In genomic region chr7:77393261-77393660, GRCh38 we compare ENCODE assay signal across 8 cellular contexts. TPM values are rescaled to one million over a fixed set of nuclear protein-coding genes. Genes with fewer than 3 reads are reported as not detected.
DNase-seq lines count a peak whose midpoint lies in the region; ATAC-seq and TF ChIP-seq lines count a peak whose summit lies in the region.

No MANE protein-coding gene starts in this region.

- H3K4me3 Mint-ChIP-seq in memory B cell: peak overlapping the region; percentile 12

- H3K27me3 ChIP-seq in Panc1 (ENCODE audit: control insufficient read depth, insufficient read depth, low read length) (0 out of 2 replicates have a peak, but pooled peaks cover 3% of the 10 kb centered on the region), colonic mucosa (no peaks in the 10 kb centered on the region)

- TF ChIP-seq CTCF in Panc1 (IDR thresholded peaks at IDR 0.05) (no peak), colonic mucosa (IDR thresholded peaks at IDR 0.05) (no peak)

- H3K27ac ChIP-seq in Panc1 (ENCODE audit: low read length) (no peak overlapping the region), caudate nucleus (ENCODE audit: low read depth, low read length) (no peak overlapping the region), colonic mucosa (no peak overlapping the region)

- DNase-seq in Panc1 (ENCODE audit: low read depth, low spot score) (peak; percentile 36), memory B cell (ENCODE audit: low spot score in 2 of 2) (no peak), SK-N-DZ (ENCODE audit: low spot score) (no peak), caudate nucleus (lab: John Stamatoyannopoulos, UW) (no peak), colonic mucosa (no peak), NCI-H1417 (lab: John Stamatoyannopoulos, UW) (no peak)

- H3K9ac ChIP-seq in colonic mucosa (ENCODE audit: low read depth in 2 of 2, low read length in 2 of 2): no peak overlapping the region

- H3K9me3 ChIP-seq in Panc1 (ENCODE audit: control insufficient read depth, insufficient read depth, low read depth, low read length): no peaks in the 10 kb centered on the region
- H3K9me3 ChIP-seq in colonic mucosa: no peaks in the 10 kb centered on the region

- CTCF ChIA-PET in Panc1 (lab: Charles Lee): no interaction called here

- H3K4me3 ChIP-seq in Panc1 (ENCODE audit: low read depth in 2 of 2, low read length in 2 of 2) (no peak overlapping the region), colonic mucosa (no peak overlapping the region)

- peak; percentile 94 for ATAC-seq in GM18517 (IDR thresholded peaks at IDR 0.05; ENCODE audit: unreplicated experiment)
- peak; percentile 94 for ATAC-seq in HG02588 (IDR thresholded peaks at IDR 0.05; ENCODE audit: unreplicated experiment)
- no peak for ATAC-seq in Panc1
- peak; percentile 18 for ATAC-seq in memory B cell (ENCODE audit: low read depth)

- BruUV-seq in Panc1 (replicated peaks; lab: Mats Ljungman, UMichigan): no TSS peak

- H3K36me3 ChIP-seq in Panc1 (ENCODE audit: control insufficient read depth, insufficient read depth, low read length) (no peaks in the 10 kb centered on the region), colonic mucosa (no peaks in the 10 kb centered on the region)

- peaks cover 43% of the 10 kb centered on the region for H3K36me3 Mint-ChIP-seq in memory B cell

- H3K4me1 Mint-ChIP-seq in memory B cell: peaks cover 32% of the 10 kb centered on the region

- no peaks in the 10 kb centered on the region for H3K27me3 Mint-ChIP-seq in memory B cell

- POLR2A ChIA-PET in Panc1 (lab: Charles Lee): no interaction called here

- in situ Hi-C loops in Panc1 (cut with HindIII; ENCODE audit: low pct_unique_long_range_greater_than_20kb, low sequenced_read_pairs): no loop called here

- peaks cover 2% of the 10 kb centered on the region for H3K9me3 Mint-ChIP-seq in memory B cell

- H3K27ac Mint-ChIP-seq in memory B cell: peak overlapping the region; percentile 79

- intact Hi-C loops in Panc1 (cut with micrococcal nuclease; ENCODE audit: unreplicated experiment): no loop called here
- intact Hi-C loops in colonic mucosa (cut with DNase I): no loop called here

- no peaks in the 10 kb centered on the region for H3K4me1 ChIP-seq in Panc1 (ENCODE audit: control insufficient read depth, insufficient read depth, low read length)
- H3K4me1 ChIP-seq in colonic mucosa: no peaks in the 10 kb centered on the region

RNA-seq across cellular contexts. Expression of gene GSAP, which starts 22.9 kb away (rescaled TPM):
- total RNA-seq in Panc1 (2021; ENCODE audit: unreplicated experiment): 0.85 TPM
- polyA plus RNA-seq in Panc1 (2012; ENCODE audit: insufficient read length): 0.75 TPM
- polyA plus RNA-seq in SK-N-DZ (2014; cell fraction: cytosol; rRNA removed): 0.28 and 0.41 TPM in 2 replicates
- polyA plus RNA-seq in SK-N-DZ (2014; cell fraction: nucleus; rRNA removed): 0.12 and 0.39 TPM in 2 replicates
- 1 to 10 TPM; 3.7 to 7.7 TPM for total RNA-seq in colonic mucosa
